In genomic region chr10:28449382-28449781, GRCh38 we compare ENCODE assay signal across 8 cellular contexts.
"Had no signal": no experiment of that assay in that cellular context is flagged by ENCODE, and none has a peak within 500 bp of the region (broad histone marks: within the 10 kb centered on the region; RNA-seq: fewer than 3 reads in every experiment).

No MANE protein-coding gene starts in this region.

- H3K36me3 Mint-ChIP-seq: IgD-negative memory B cell had no signal

- H3K27ac ChIP-seq: HL-60 had no signal

- H3K27ac Mint-ChIP-seq: IgD-negative memory B cell had no signal

- DNase-seq: IMR-90, KBM-7, KG1 had no signal

- H3K4me3 ChIP-seq: K562 had no signal

- FAIRE-seq: HepG2, HTR-8/SVneo, K562 had no signal

- H3K4me1 Mint-ChIP-seq: IgD-negative memory B cell had no signal

- H3K4me3 Mint-ChIP-seq: IgD-negative memory B cell had no signal

- ATAC-seq: HepG2, K562 had no signal
